ENCODE assay signal across 8 cellular contexts in genomic region chr15:51874751-51875644, GRCh38. TPM values are rescaled to one million over a fixed set of nuclear protein-coding genes. Genes with fewer than 3 reads are reported as not detected.
DNase-seq lines count a peak whose midpoint lies in the region; ATAC-seq and TF ChIP-seq lines count a peak whose summit lies in the region.

No MANE protein-coding gene starts in this region.

- no peaks in the 10 kb centered on the region for H3K27me3 ChIP-seq in ACC112 (ENCODE audit: insufficient read depth, low read length)
- no peaks in the 10 kb centered on the region for H3K27me3 ChIP-seq in MG63
- H3K27me3 ChIP-seq in colonic mucosa, result no peaks in the 10 kb centered on the region
- H3K27me3 ChIP-seq in lower lobe of right lung (ENCODE audit: low read depth), result no peaks in the 10 kb centered on the region
- no peaks in the 10 kb centered on the region for H3K27me3 ChIP-seq in effector memory CD4-positive, alpha-beta T cell (replicated peaks; ENCODE audit: control insufficient read depth, insufficient read depth, low read length, poor library complexity, severe bottlenecking)

- H3K4me3 ChIP-seq in ACC112 (ENCODE audit: low read depth, low read length) (peak overlapping the region; percentile 58), MG63 (peak overlapping the region; percentile 3; the same call in 1 of the 2 replicates), colonic mucosa (no peak overlapping the region), lower lobe of right lung (no peak overlapping the region)
- no peak overlapping the region for H3K4me3 ChIP-seq in effector memory CD4-positive, alpha-beta T cell (ENCODE audit: insufficient read depth, low read depth, low read length, poor library complexity, severe bottlenecking)

- H3K27ac ChIP-seq in ACC112 (ENCODE audit: low read depth, low read length) (peak overlapping the region; percentile 98), colonic mucosa (peak overlapping the region; percentile 58), lower lobe of right lung (peak overlapping the region; percentile 71)
- no peak overlapping the region for H3K27ac ChIP-seq in effector memory CD4-positive, alpha-beta T cell (ENCODE audit: insufficient read depth, low read length, poor library complexity, severe bottlenecking)

- no peak for TF ChIP-seq CTCF in colonic mucosa (IDR thresholded peaks at IDR 0.05)
- no peak for TF ChIP-seq CTCF in lower lobe of right lung (IDR thresholded peaks at IDR 0.05)

- peak; percentile 65 to 67 for ATAC-seq in lower lobe of right lung

- peak; percentile 79 for DNase-seq in MG63
- DNase-seq in colonic mucosa, result peak; percentile 49
- no peak for DNase-seq in lower lobe of right lung
- no peak for DNase-seq in NCI-H128 (lab: John Stamatoyannopoulos, UW; ENCODE audit: unreplicated experiment)
- DNase-seq in activated CD4-positive, alpha-beta T cell treated with anti-CD3 and anti-CD28 coated beads for 48 hours, result no peak
- no peak for DNase-seq in effector memory CD4-positive, alpha-beta T cell
- DNase-seq in iPS-NIHi7 (ENCODE audit: extremely low spot score), result no peak

- peaks cover 27% of the 10 kb centered on the region for H3K36me3 ChIP-seq in ACC112 (ENCODE audit: insufficient read depth, low read length)
- peaks cover 16% of the 10 kb centered on the region for H3K36me3 ChIP-seq in MG63
- H3K36me3 ChIP-seq in colonic mucosa, result no peaks in the 10 kb centered on the region
- H3K36me3 ChIP-seq in lower lobe of right lung, result peaks cover 41% of the 10 kb centered on the region
- peaks cover 20% of the 10 kb centered on the region for H3K36me3 ChIP-seq in effector memory CD4-positive, alpha-beta T cell (ENCODE audit: control insufficient read depth, insufficient read depth, low read length)

- intact Hi-C loops in colonic mucosa (cut with DNase I), result no loop called here
- intact Hi-C loops in lower lobe of right lung (cut with DNase I), result no loop called here

- H3K4me1 ChIP-seq in ACC112 (ENCODE audit: control insufficient read depth, insufficient read depth, low read length, unreplicated experiment), result peaks cover 50% of the 10 kb centered on the region
- peaks cover 5% of the 10 kb centered on the region for H3K4me1 ChIP-seq in colonic mucosa
- peaks cover 30% of the 10 kb centered on the region for H3K4me1 ChIP-seq in lower lobe of right lung
- H3K4me1 ChIP-seq in effector memory CD4-positive, alpha-beta T cell (ENCODE audit: control insufficient read depth, insufficient read depth, low read length, poor library complexity, severe bottlenecking), result no peaks in the 10 kb centered on the region

- peaks cover 34% of the 10 kb centered on the region for H3K79me2 ChIP-seq in ACC112 (ENCODE audit: control insufficient read depth, insufficient read depth, low read length, unreplicated experiment)

- no peak overlapping the region for H2AFZ ChIP-seq in ACC112 (ENCODE audit: low read length, unreplicated experiment)

- H3K9me3 ChIP-seq in MG63 (no peaks in the 10 kb centered on the region), colonic mucosa (no peaks in the 10 kb centered on the region), lower lobe of right lung (no peaks in the 10 kb centered on the region)
- no peaks in the 10 kb centered on the region for H3K9me3 ChIP-seq in effector memory CD4-positive, alpha-beta T cell (ENCODE audit: control insufficient read depth, low read length)

- H3K9ac ChIP-seq in colonic mucosa (ENCODE audit: low read depth in 2 of 2, low read length in 2 of 2), result no peak overlapping the region

RNA-seq across cellular contexts. Expression of gene TMOD3, which starts 45.5 kb away (rescaled TPM):
- total RNA-seq in MG63 (2014; rRNA removed; shearing (Covaris generic); ENCODE audit: low replicate concordance), result 37.8 and 40.6 TPM in 2 replicates
- 10 to 100 TPM; 68.4 to 78.6 TPM for total RNA-seq in colonic mucosa
- 73.7 TPM for total RNA-seq in lower lobe of right lung

Comparison
In these comparisons a context has a peak if more than half of its experiments do, and no peak if none do; other contexts are left out.
1. H3K4me3 ChIP-seq: peak in ACC112 (single experiment) and MG63 (single experiment); none in colonic mucosa (single experiment), lower lobe of right lung (single experiment) and effector memory CD4-positive, alpha-beta T cell (single experiment).
2. DNase-seq: peak in MG63 (single experiment) and colonic mucosa (single experiment); none in lower lobe of right lung (single experiment), NCI-H128 (single experiment), activated CD4-positive, alpha-beta T cell treated with anti-CD3 and anti-CD28 coated beads for 48 hours (single experiment), effector memory CD4-positive, alpha-beta T cell (0 of 3) and iPS-NIHi7 (single experiment).